In the genomic region with DNA sequence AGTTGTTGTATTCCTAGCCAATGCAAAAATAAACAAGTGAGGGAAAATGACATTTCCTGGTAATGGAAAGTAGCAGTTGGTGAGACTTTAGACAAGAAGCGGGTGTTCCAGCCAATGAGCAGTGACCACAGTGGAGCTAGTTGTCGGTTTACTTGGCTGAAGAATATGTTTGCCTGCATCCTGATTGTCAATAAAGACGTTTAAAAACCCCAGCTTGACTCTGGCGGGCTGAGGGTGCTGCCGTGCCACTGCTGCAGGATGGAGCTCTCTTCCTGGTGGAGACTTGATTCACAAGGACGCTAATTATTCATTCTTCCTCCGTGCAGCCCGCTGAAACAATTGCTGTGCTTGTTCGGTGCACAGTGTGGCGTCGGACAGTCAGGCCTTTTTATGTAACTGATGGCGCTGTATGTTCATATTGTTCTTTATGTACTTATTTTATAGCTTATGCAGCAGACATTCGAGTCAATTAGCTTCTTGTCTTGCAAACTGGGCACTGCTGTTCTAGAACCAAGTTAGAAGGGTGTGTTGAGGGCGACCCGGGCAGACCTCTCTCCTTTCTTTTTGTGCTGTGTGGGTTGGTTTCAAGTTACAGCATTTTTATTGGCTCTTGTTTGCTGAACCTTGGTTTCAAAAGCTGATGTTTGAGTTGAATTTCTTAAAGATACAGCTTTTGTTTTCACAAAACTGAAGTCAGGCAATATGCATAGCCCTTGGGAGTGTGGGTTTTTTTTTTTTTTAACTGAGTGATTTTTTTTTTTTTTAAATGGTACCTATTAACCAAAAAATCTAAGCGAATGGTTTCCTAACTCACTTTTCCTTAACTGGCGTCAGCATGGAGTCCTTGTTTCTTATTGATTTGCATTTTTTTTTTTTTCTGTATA, we compare ENCODE assay signal across 1 cellular context.
TF ChIP-seq lines count a peak whose summit lies in the region.

No MANE protein-coding gene starts in this region.

TF ChIP-seq in HepG2, 621 proteins besides CTCF, POLR2A, EP300 and RAD21 (continued from another document and continues in another):
- TF ChIP-seq, protein P1, sequence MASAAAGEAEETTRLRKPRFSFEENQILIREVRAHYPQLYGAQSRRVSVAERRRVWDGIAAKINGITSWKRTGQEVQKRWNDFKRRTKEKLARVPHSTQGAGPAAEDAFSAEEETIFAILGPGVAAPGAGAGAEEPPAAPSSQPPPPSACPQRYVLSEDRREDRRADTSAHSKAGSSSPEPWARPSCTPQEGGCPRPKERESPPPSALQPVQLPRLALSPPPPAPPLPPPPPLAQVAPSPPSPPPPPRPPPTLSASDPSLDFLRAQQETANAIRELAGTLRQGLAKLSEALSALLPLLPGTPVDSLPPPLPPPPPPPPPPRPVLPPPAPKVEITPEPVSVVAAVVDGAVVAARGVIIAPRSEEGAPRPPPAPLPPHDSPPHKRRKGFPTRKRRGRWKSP (CRISPR knock-in tag; IDR thresholded peaks at IDR 0.05), result 0 out of 2 replicates have a peak, but pooled peaks have one; percentile 21
- TF ChIP-seq, protein P2, sequence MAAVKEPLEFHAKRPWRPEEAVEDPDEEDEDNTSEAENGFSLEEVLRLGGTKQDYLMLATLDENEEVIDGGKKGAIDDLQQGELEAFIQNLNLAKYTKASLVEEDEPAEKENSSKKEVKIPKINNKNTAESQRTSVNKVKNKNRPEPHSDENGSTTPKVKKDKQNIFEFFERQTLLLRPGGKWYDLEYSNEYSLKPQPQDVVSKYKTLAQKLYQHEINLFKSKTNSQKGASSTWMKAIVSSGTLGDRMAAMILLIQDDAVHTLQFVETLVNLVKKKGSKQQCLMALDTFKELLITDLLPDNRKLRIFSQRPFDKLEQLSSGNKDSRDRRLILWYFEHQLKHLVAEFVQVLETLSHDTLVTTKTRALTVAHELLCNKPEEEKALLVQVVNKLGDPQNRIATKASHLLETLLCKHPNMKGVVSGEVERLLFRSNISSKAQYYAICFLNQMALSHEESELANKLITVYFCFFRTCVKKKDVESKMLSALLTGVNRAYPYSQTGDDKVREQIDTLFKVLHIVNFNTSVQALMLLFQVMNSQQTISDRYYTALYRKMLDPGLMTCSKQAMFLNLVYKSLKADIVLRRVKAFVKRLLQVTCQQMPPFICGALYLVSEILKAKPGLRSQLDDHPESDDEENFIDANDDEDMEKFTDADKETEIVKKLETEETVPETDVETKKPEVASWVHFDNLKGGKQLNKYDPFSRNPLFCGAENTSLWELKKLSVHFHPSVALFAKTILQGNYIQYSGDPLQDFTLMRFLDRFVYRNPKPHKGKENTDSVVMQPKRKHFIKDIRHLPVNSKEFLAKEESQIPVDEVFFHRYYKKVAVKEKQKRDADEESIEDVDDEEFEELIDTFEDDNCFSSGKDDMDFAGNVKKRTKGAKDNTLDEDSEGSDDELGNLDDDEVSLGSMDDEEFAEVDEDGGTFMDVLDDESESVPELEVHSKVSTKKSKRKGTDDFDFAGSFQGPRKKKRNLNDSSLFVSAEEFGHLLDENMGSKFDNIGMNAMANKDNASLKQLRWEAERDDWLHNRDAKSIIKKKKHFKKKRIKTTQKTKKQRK (IDR thresholded peaks at IDR 0.05; ENCODE audit: low read length), result no peak
- TF ChIP-seq BRD4 (CRISPR knock-in tag; IDR thresholded peaks at IDR 0.05), result no peak
- no peak for TF ChIP-seq HDAC2 (CRISPR knock-in tag; IDR thresholded peaks at IDR 0.05)
- TF ChIP-seq ZSCAN31 (CRISPR knock-in tag; IDR thresholded peaks at IDR 0.05; ENCODE audit: low read depth), result 0 out of 2 replicates have a peak, but pooled peaks have one; percentile 32
- no peak for TF ChIP-seq ZNF619 (CRISPR knock-in tag; IDR thresholded peaks at IDR 0.05)
- no peak for TF ChIP-seq ZSCAN12 (CRISPR knock-in tag; IDR thresholded peaks at IDR 0.05)
- no peak for TF ChIP-seq ZNF160 (CRISPR knock-in tag; IDR thresholded peaks at IDR 0.05)
- TF ChIP-seq, protein P3, sequence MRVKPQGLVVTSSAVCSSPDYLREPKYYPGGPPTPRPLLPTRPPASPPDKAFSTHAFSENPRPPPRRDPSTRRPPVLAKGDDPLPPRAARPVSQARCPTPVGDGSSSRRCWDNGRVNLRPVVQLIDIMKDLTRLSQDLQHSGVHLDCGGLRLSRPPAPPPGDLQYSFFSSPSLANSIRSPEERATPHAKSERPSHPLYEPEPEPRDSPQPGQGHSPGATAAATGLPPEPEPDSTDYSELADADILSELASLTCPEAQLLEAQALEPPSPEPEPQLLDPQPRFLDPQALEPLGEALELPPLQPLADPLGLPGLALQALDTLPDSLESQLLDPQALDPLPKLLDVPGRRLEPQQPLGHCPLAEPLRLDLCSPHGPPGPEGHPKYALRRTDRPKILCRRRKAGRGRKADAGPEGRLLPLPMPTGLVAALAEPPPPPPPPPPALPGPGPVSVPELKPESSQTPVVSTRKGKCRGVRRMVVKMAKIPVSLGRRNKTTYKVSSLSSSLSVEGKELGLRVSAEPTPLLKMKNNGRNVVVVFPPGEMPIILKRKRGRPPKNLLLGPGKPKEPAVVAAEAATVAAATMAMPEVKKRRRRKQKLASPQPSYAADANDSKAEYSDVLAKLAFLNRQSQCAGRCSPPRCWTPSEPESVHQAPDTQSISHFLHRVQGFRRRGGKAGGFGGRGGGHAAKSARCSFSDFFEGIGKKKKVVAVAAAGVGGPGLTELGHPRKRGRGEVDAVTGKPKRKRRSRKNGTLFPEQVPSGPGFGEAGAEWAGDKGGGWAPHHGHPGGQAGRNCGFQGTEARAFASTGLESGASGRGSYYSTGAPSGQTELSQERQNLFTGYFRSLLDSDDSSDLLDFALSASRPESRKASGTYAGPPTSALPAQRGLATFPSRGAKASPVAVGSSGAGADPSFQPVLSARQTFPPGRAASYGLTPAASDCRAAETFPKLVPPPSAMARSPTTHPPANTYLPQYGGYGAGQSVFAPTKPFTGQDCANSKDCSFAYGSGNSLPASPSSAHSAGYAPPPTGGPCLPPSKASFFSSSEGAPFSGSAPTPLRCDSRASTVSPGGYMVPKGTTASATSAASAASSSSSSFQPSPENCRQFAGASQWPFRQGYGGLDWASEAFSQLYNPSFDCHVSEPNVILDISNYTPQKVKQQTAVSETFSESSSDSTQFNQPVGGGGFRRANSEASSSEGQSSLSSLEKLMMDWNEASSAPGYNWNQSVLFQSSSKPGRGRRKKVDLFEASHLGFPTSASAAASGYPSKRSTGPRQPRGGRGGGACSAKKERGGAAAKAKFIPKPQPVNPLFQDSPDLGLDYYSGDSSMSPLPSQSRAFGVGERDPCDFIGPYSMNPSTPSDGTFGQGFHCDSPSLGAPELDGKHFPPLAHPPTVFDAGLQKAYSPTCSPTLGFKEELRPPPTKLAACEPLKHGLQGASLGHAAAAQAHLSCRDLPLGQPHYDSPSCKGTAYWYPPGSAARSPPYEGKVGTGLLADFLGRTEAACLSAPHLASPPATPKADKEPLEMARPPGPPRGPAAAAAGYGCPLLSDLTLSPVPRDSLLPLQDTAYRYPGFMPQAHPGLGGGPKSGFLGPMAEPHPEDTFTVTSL (CRISPR knock-in tag; IDR thresholded peaks at IDR 0.05; ENCODE audit: borderline replicate concordance), result no peak
- TF ChIP-seq HMGA1 (CRISPR knock-in tag; conservative IDR thresholded peaks at IDR 0.05), result no peak
- TF ChIP-seq ZNF33B (CRISPR knock-in tag; IDR thresholded peaks at IDR 0.05), result no peak
- TF ChIP-seq, protein P4, sequence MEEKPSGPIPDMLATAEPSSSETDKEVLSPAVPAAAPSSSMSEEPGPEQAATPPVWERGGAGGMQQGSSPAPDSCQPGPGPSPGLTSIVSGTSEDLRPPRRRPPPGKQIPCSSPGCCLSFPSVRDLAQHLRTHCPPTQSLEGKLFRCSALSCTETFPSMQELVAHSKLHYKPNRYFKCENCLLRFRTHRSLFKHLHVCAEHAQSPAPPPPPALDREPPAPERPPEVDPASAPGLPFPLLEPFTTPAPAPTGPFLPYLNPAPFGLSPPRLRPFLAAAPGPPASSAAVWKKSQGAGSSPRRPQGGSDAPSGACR (CRISPR knock-in tag; IDR thresholded peaks at IDR 0.05), result no peak
- TF ChIP-seq, protein P5, sequence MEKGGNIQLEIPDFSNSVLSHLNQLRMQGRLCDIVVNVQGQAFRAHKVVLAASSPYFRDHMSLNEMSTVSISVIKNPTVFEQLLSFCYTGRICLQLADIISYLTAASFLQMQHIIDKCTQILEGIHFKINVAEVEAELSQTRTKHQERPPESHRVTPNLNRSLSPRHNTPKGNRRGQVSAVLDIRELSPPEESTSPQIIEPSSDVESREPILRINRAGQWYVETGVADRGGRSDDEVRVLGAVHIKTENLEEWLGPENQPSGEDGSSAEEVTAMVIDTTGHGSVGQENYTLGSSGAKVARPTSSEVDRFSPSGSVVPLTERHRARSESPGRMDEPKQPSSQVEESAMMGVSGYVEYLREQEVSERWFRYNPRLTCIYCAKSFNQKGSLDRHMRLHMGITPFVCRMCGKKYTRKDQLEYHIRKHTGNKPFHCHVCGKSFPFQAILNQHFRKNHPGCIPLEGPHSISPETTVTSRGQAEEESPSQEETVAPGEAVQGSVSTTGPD (CRISPR knock-in tag; IDR thresholded peaks at IDR 0.05), result no peak
- TF ChIP-seq SIX1 (CRISPR knock-in tag; IDR thresholded peaks at IDR 0.05; ENCODE audit: borderline replicate concordance), result peak; percentile 94
- no peak for TF ChIP-seq ZNF841 (CRISPR knock-in tag; IDR thresholded peaks at IDR 0.05; ENCODE audit: borderline replicate concordance)
- peak; percentile 38; the same call in 1 of the 2 replicates for TF ChIP-seq TAF1 (CRISPR knock-in tag; IDR thresholded peaks at IDR 0.05)
- TF ChIP-seq, protein P6, sequence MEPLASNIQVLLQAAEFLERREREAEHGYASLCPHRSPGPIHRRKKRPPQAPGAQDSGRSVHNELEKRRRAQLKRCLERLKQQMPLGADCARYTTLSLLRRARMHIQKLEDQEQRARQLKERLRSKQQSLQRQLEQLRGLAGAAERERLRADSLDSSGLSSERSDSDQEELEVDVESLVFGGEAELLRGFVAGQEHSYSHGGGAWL (CRISPR knock-in tag; IDR thresholded peaks at IDR 0.05), result no peak
- no peak for TF ChIP-seq ZNF253 (CRISPR knock-in tag; IDR thresholded peaks at IDR 0.05; ENCODE audit: borderline replicate concordance)
- TF ChIP-seq ZNF335 (CRISPR knock-in tag; IDR thresholded peaks at IDR 0.05), result no peak
- no peak for TF ChIP-seq CCDC6 (CRISPR knock-in tag; IDR thresholded peaks at IDR 0.05)
- peak; percentile 38; the same call in 1 of the 2 replicates for TF ChIP-seq ELF3 (CRISPR knock-in tag; IDR thresholded peaks at IDR 0.05)
- TF ChIP-seq MED13 (CRISPR knock-in tag; IDR thresholded peaks at IDR 0.05), result no peak
- no peak for TF ChIP-seq ZNF557 (CRISPR knock-in tag; IDR thresholded peaks at IDR 0.05)
- no peak for TF ChIP-seq FOXC1 (CRISPR knock-in tag; IDR thresholded peaks at IDR 0.05; ENCODE audit: borderline replicate concordance)
- TF ChIP-seq, protein P7, sequence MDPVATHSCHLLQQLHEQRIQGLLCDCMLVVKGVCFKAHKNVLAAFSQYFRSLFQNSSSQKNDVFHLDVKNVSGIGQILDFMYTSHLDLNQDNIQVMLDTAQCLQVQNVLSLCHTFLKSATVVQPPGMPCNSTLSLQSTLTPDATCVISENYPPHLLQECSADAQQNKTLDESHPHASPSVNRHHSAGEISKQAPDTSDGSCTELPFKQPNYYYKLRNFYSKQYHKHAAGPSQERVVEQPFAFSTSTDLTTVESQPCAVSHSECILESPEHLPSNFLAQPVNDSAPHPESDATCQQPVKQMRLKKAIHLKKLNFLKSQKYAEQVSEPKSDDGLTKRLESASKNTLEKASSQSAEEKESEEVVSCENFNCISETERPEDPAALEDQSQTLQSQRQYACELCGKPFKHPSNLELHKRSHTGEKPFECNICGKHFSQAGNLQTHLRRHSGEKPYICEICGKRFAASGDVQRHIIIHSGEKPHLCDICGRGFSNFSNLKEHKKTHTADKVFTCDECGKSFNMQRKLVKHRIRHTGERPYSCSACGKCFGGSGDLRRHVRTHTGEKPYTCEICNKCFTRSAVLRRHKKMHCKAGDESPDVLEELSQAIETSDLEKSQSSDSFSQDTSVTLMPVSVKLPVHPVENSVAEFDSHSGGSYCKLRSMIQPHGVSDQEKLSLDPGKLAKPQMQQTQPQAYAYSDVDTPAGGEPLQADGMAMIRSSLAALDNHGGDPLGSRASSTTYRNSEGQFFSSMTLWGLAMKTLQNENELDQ (CRISPR knock-in tag; IDR thresholded peaks at IDR 0.05; ENCODE audit: borderline replicate concordance), result no peak
- no peak for TF ChIP-seq PAF1 (CRISPR knock-in tag; IDR thresholded peaks at IDR 0.05)
- TF ChIP-seq ZBTB7A (CRISPR knock-in tag; IDR thresholded peaks at IDR 0.05), result no peak
- TF ChIP-seq ZNF614 (CRISPR knock-in tag; IDR thresholded peaks at IDR 0.05; ENCODE audit: borderline replicate concordance), result peak; percentile 32; the same call in 1 of the 2 replicates
- TF ChIP-seq RXRB (CRISPR knock-in tag; IDR thresholded peaks at IDR 0.05; ENCODE audit: borderline replicate concordance), result peak; percentile 25; the same call in 1 of the 2 replicates
- TF ChIP-seq FOXP1 (IDR thresholded peaks at IDR 0.05), result no peak
- no peak; the same call in 1 of the 2 replicates for TF ChIP-seq FOXP1 (CRISPR knock-in tag; IDR thresholded peaks at IDR 0.05)
- TF ChIP-seq ZNF615 (CRISPR knock-in tag; IDR thresholded peaks at IDR 0.05; ENCODE audit: borderline replicate concordance), result no peak
- TF ChIP-seq PAX8 (CRISPR knock-in tag; IDR thresholded peaks at IDR 0.05; ENCODE audit: borderline replicate concordance), result no peak
- TF ChIP-seq, protein P8, sequence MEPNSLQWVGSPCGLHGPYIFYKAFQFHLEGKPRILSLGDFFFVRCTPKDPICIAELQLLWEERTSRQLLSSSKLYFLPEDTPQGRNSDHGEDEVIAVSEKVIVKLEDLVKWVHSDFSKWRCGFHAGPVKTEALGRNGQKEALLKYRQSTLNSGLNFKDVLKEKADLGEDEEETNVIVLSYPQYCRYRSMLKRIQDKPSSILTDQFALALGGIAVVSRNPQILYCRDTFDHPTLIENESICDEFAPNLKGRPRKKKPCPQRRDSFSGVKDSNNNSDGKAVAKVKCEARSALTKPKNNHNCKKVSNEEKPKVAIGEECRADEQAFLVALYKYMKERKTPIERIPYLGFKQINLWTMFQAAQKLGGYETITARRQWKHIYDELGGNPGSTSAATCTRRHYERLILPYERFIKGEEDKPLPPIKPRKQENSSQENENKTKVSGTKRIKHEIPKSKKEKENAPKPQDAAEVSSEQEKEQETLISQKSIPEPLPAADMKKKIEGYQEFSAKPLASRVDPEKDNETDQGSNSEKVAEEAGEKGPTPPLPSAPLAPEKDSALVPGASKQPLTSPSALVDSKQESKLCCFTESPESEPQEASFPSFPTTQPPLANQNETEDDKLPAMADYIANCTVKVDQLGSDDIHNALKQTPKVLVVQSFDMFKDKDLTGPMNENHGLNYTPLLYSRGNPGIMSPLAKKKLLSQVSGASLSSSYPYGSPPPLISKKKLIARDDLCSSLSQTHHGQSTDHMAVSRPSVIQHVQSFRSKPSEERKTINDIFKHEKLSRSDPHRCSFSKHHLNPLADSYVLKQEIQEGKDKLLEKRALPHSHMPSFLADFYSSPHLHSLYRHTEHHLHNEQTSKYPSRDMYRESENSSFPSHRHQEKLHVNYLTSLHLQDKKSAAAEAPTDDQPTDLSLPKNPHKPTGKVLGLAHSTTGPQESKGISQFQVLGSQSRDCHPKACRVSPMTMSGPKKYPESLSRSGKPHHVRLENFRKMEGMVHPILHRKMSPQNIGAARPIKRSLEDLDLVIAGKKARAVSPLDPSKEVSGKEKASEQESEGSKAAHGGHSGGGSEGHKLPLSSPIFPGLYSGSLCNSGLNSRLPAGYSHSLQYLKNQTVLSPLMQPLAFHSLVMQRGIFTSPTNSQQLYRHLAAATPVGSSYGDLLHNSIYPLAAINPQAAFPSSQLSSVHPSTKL (CRISPR knock-in tag; IDR thresholded peaks at IDR 0.05), result peak; percentile 32; the same call in 1 of the 2 replicates
